In the genomic region with DNA sequence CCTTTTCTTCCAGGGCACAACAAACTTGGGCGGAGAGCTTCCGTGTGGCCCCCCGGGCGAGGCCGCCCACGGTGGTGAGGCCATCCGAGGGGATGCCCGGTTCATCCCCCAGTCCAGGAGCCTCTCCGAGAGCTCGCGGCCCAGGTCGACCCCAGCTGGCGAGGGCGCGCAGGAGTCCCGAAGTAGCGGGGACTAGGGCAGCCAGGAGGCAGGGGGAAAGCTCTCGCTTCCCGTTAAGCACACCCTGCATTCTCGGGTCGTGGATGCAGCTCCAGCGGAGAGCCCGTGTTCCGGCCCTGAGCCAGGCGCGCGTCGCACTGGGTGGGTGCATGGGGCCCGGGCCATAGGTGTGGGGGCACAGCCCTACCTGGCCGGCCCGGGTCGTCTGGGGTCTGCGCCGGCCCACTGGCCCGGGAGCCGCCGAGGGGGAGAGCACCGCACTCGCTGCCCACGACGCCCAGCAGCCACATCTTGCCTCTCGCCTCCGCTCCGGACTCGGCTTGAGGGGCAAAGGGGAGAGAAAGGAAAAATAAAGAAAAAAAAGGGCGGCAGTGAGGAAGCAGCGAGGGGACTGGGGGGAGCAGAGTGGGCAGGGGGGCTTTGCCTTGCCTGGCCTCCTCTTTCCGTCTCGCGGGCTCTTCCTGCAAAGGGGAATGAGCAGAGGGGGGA, we compare ENCODE assay signal across 10 cellular contexts. TPM values are rescaled to one million over a fixed set of nuclear protein-coding genes. Genes with fewer than 3 reads are reported as not detected.
DNase-seq lines count a peak whose midpoint lies in the region; ATAC-seq, FAIRE-seq and TF ChIP-seq lines count a peak whose summit lies in the region.
"Had no signal": no experiment of that assay in that cellular context is flagged by ENCODE, and none has a peak within 500 bp of the region (broad histone marks: within the 10 kb centered on the region; RNA-seq: fewer than 3 reads in every experiment).

No MANE protein-coding gene starts in this region.

- peak; percentile 18 for DNase-seq in activated CD4-positive, alpha-beta memory T cell treated with anti-CD3 and anti-CD28 coated beads for 36 hours
- no peak for DNase-seq in activated CD4-positive, alpha-beta memory T cell treated with anti-CD3 and anti-CD28 coated beads, Interleukin-2, amount 10 ng/mL, durations not matched to agents 7 days and 5 days
- DNase-seq in GM12878 (ENCODE audit: low read depth, low spot score) = no peak
- DNase-seq in mesendoderm = peak; percentile 35
- DNase-seq in upper lobe of left lung = peak; percentile 25 to 85
- DNase-seq in middle frontal gyrus (ENCODE audit: extremely low spot score, low spot score) = no peak
- DNase-seq in NCI-H1694 (lab: John Stamatoyannopoulos, UW) = no peak
- DNase-seq: DND-41, NCI-H2107 had no signal

- no peak overlapping the region for H2AFZ ChIP-seq in GM12878 (ENCODE audit: control insufficient read depth, low read depth, low read length)

- TF ChIP-seq POLR2A in GM12878 (IDR thresholded peaks at IDR 0.05; ENCODE audit: low read depth, low read length) (no peak), upper lobe of left lung (IDR thresholded peaks at IDR 0.05) (no peak)

- no peak overlapping the region for H2BK15ac ChIP-seq in mesendoderm (replicated peaks; ENCODE audit: low read depth)

- no TSS peak for BruUV-seq in GM12878 (replicated peaks; lab: Mats Ljungman, UMichigan)

- no peak overlapping the region for H2AK5ac ChIP-seq in mesendoderm (ENCODE audit: low read length)

- TF ChIP-seq EP300 in GM12878 (IDR thresholded peaks at IDR 0.05; ENCODE audit: borderline replicate concordance in 1 of 2, control insufficient read depth in 1 of 2, low read depth in 2 of 2, low read length in 2 of 2) = no peak
- no peak for TF ChIP-seq EP300 in upper lobe of left lung (IDR thresholded peaks at IDR 0.05)

- H3K56ac ChIP-seq in mesendoderm (ENCODE audit: low read length) = peak overlapping the region; percentile 44

- H3K36me3 ChIP-seq in GM12878 (ENCODE audit: control insufficient read depth in 2 of 2, insufficient read depth in 2 of 2, low read length in 1 of 2) (no peaks in the 10 kb centered on the region), mesendoderm (ENCODE audit: control insufficient read depth, insufficient read depth, low read length) (no peaks in the 10 kb centered on the region), upper lobe of left lung (no peaks in the 10 kb centered on the region)

- RAD21 ChIA-PET in GM12878 (lab: Charles Lee; ENCODE audit: unreplicated experiment) = no interaction called here

- H3K27ac Mint-ChIP-seq in activated CD4-positive, alpha-beta memory T cell treated with anti-CD3 and anti-CD28 coated beads for 36 hours = no peak overlapping the region
- no peak overlapping the region for H3K27ac Mint-ChIP-seq in activated CD4-positive, alpha-beta memory T cell treated with anti-CD3 and anti-CD28 coated beads, Interleukin-2, amount 10 ng/mL, durations not matched to agents 7 days and 5 days

- TF ChIP-seq CTCF in GM12878 (IDR thresholded peaks at IDR 0.05 in 2 of 3, conservative IDR thresholded peaks at IDR 0.05 in 1 of 3; ENCODE audit: control insufficient read depth in 2 of 3, extremely low read depth in 1 of 3, insufficient read depth in 1 of 3, low read depth in 3 of 3, low read length in 3 of 3) = no peak
- TF ChIP-seq CTCF in upper lobe of left lung (IDR thresholded peaks at IDR 0.05) = no peak

- SMC1A ChIA-PET in GM12878 (lab: Charles Lee; ENCODE audit: uncharacterized antibody, unreplicated experiment) = no interaction called here

- H3K4me3 Mint-ChIP-seq in activated CD4-positive, alpha-beta memory T cell treated with anti-CD3 and anti-CD28 coated beads for 36 hours = peak overlapping the region; percentile 10
- H3K4me3 Mint-ChIP-seq in activated CD4-positive, alpha-beta memory T cell treated with anti-CD3 and anti-CD28 coated beads, Interleukin-2, amount 10 ng/mL, durations not matched to agents 7 days and 5 days = no peak overlapping the region

- ATAC-seq in GM12878 (no peak; the same call in 2 of the 3 replicates), upper lobe of left lung (ENCODE audit: low FRiP score in 2 of 2) (peak; percentile 46 to 61), HG03565 (IDR thresholded peaks at IDR 0.05; ENCODE audit: unreplicated experiment) (no peak)

- no peak overlapping the region for H2BK5ac ChIP-seq in mesendoderm (ENCODE audit: low read length)

- H3K18ac ChIP-seq in mesendoderm (ENCODE audit: low read length) = peak overlapping the region; percentile 19

- no peaks in the 10 kb centered on the region for H3K79me1 ChIP-seq in mesendoderm (ENCODE audit: low read length)

- H2BK120ac ChIP-seq in mesendoderm (ENCODE audit: low read depth, low read length) = no peak overlapping the region

- H4K5ac ChIP-seq in mesendoderm (ENCODE audit: low read length) = no peak overlapping the region

- no peak overlapping the region for H3K23ac ChIP-seq in mesendoderm (ENCODE audit: low read length)

- no peak overlapping the region for H4K8ac ChIP-seq in mesendoderm (ENCODE audit: low read depth, low read length)

- H3K4me1 Mint-ChIP-seq in activated CD4-positive, alpha-beta memory T cell treated with anti-CD3 and anti-CD28 coated beads for 36 hours (ENCODE audit: low read depth) = peaks cover 36% of the 10 kb centered on the region
- H3K4me1 Mint-ChIP-seq in activated CD4-positive, alpha-beta memory T cell treated with anti-CD3 and anti-CD28 coated beads, Interleukin-2, amount 10 ng/mL, durations not matched to agents 7 days and 5 days = peaks cover 33% of the 10 kb centered on the region

- CTCF ChIA-PET in activated CD4-positive, alpha-beta memory T cell treated with anti-CD3 and anti-CD28 coated beads for 36 hours (lab: Charles Lee) = no interaction called here
- CTCF ChIA-PET in activated CD4-positive, alpha-beta memory T cell treated with anti-CD3 and anti-CD28 coated beads, Interleukin-2, amount 10 ng/mL, durations not matched to agents 7 days and 5 days (lab: Charles Lee) = interaction anchor here (0.6 kb wide), 1 partner anchor 201 kb away, joined by 3 read pairs; no protein-coding TSS in a partner anchor
- CTCF ChIA-PET in GM12878 (lab: Yijun Ruan, JAX) = no interaction called here

- in situ Hi-C loops in GM12878 (cut with MboI) = no loop called here

- no peaks in the 10 kb centered on the region for H3K4me1 ChIP-seq in GM12878 (ENCODE audit: control insufficient read depth, insufficient read depth, low read length)
- peaks cover 2% of the 10 kb centered on the region for H3K4me1 ChIP-seq in mesendoderm (ENCODE audit: control insufficient read depth, low read depth, low read length)
- peaks cover 34 to 46% (median 41%) of the 10 kb centered on the region in 4 donors for H3K4me1 ChIP-seq in upper lobe of left lung

- H3K4me2 ChIP-seq in GM12878 (ENCODE audit: control insufficient read depth, insufficient read depth) (0 out of 2 replicates have a peak overlapping the region, but pooled peaks have one; percentile 23), mesendoderm (ENCODE audit: low read length) (peak overlapping the region; percentile 21)

- H3K9me3 ChIP-seq in GM12878 (replicated peaks; ENCODE audit: control insufficient read depth, insufficient read depth, low read length) (no peaks in the 10 kb centered on the region), upper lobe of left lung (no peaks in the 10 kb centered on the region)

- H4K20me1 ChIP-seq in GM12878 (ENCODE audit: control insufficient read depth, insufficient read depth) = no peaks in the 10 kb centered on the region

- H3K27ac ChIP-seq in GM12878 (ENCODE audit: control insufficient read depth, insufficient read depth) (no peak overlapping the region), mesendoderm (ENCODE audit: low read depth, low read length) (no peak overlapping the region), upper lobe of left lung (no peak overlapping the region)

- WGBS in GM12878 (ENCODE audit: insufficient coverage, insufficient replicate concordance, low lambda C conversion rate, missing lambda C conversion rate) = 2% methylated on average over 41 of the region's 50 CpGs
- no CpG with 5 or more reads among the region's 50 CpGs for WGBS in mesendoderm (ENCODE audit: extremely low coverage, insufficient coverage, low lambda C conversion rate)
- WGBS in upper lobe of left lung, 2 donors = 2 to 3% methylated on average over 27 to 33 of the region's 50 CpGs

- H3K27me3 Mint-ChIP-seq in activated CD4-positive, alpha-beta memory T cell treated with anti-CD3 and anti-CD28 coated beads for 36 hours = peaks cover 51% of the 10 kb centered on the region
- H3K27me3 Mint-ChIP-seq in activated CD4-positive, alpha-beta memory T cell treated with anti-CD3 and anti-CD28 coated beads, Interleukin-2, amount 10 ng/mL, durations not matched to agents 7 days and 5 days = peaks cover 49% of the 10 kb centered on the region

- TF ChIP-seq RAD21 in GM12878 (IDR thresholded peaks at IDR 0.05; ENCODE audit: insufficient read depth, low read depth, low read length) = no peak

- intact Hi-C loops in activated CD4-positive, alpha-beta memory T cell treated with anti-CD3 and anti-CD28 coated beads for 36 hours (cut with micrococcal nuclease) = loop anchor here (5.0 kb wide), 1 partner anchor 105 kb away; no protein-coding TSS in a partner anchor
- intact Hi-C loops in GM12878 (cut with micrococcal nuclease; ENCODE audit: unreplicated experiment) = no loop called here

- no peak for FAIRE-seq in GM12878 (lab: Jason Lieb, UNC)

- H3K4ac ChIP-seq in mesendoderm (ENCODE audit: low read depth, low read length) = no peak overlapping the region

- H3K9me3 Mint-ChIP-seq in activated CD4-positive, alpha-beta memory T cell treated with anti-CD3 and anti-CD28 coated beads for 36 hours = no peaks in the 10 kb centered on the region
- no peaks in the 10 kb centered on the region for H3K9me3 Mint-ChIP-seq in activated CD4-positive, alpha-beta memory T cell treated with anti-CD3 and anti-CD28 coated beads, Interleukin-2, amount 10 ng/mL, durations not matched to agents 7 days and 5 days

- H3K4me3 ChIP-seq in GM12878 (no peak overlapping the region), mesendoderm (ENCODE audit: low read length) (peak overlapping the region; percentile 17), upper lobe of left lung (peak overlapping the region; percentile 21 to 52 (median 44))

- H3K79me2 ChIP-seq in GM12878 (ENCODE audit: control insufficient read depth, insufficient read depth, low read length) (no peaks in the 10 kb centered on the region), mesendoderm (ENCODE audit: control insufficient read depth, insufficient read depth, low read length) (no peaks in the 10 kb centered on the region)

- peaks cover 1% of the 10 kb centered on the region for H3K36me3 Mint-ChIP-seq in activated CD4-positive, alpha-beta memory T cell treated with anti-CD3 and anti-CD28 coated beads for 36 hours
- no peaks in the 10 kb centered on the region for H3K36me3 Mint-ChIP-seq in activated CD4-positive, alpha-beta memory T cell treated with anti-CD3 and anti-CD28 coated beads, Interleukin-2, amount 10 ng/mL, durations not matched to agents 7 days and 5 days (ENCODE audit: low read depth)

- H3K9ac ChIP-seq in GM12878 (ENCODE audit: control insufficient read depth, insufficient read depth, low read length) (no peak overlapping the region), mesendoderm (ENCODE audit: low read length) (peak overlapping the region; percentile 41)

- H3K27me3 ChIP-seq in GM12878 (replicated peaks in 1 of 2; ENCODE audit: control insufficient read depth in 2 of 2, insufficient read depth in 2 of 2, low read length in 1 of 2) = peaks cover 22 to 54% of the 10 kb centered on the region in 2 experiments
- H3K27me3 ChIP-seq in mesendoderm (ENCODE audit: insufficient read depth, low read length, poor library complexity) = peaks cover 39% of the 10 kb centered on the region
- H3K27me3 ChIP-seq in upper lobe of left lung = peaks cover 1 to 56% (median 37%) of the 10 kb centered on the region in 4 donors

- POLR2A ChIA-PET in activated CD4-positive, alpha-beta memory T cell treated with anti-CD3 and anti-CD28 coated beads for 36 hours (lab: Charles Lee) = no interaction called here
- POLR2A ChIA-PET in activated CD4-positive, alpha-beta memory T cell treated with anti-CD3 and anti-CD28 coated beads, Interleukin-2, amount 10 ng/mL, durations not matched to agents 7 days and 5 days (lab: Charles Lee) = no interaction called here
- POLR2A ChIA-PET in GM12878 (lab: Charles Lee) = interaction anchor here (0.6 kb wide), 1 partner anchor 882 kb away, joined by 7 read pairs; no protein-coding TSS in a partner anchor

RNA-seq across cellular contexts. Expression of a gene that starts 1.8 kb away (rescaled TPM):
- total RNA-seq in activated CD4-positive, alpha-beta memory T cell treated with anti-CD3 and anti-CD28 coated beads for 36 hours = 10 to 100 TPM; 73.7 to 74.3 TPM
- 10 to 100 TPM; 69.0 to 70.7 TPM for total RNA-seq in activated CD4-positive, alpha-beta memory T cell treated with anti-CD3 and anti-CD28 coated beads, Interleukin-2, amount 10 ng/mL, durations not matched to agents 7 days and 5 days
- 42.0 and 50.1 TPM in 2 replicates for total RNA-seq in GM12878 (2013; cell fraction: nucleolus; rRNA removed)
- total RNA-seq in GM12878 (2014; rRNA removed) = 70.0 TPM in 2 replicates
- 46.7 and 51.3 TPM in 2 replicates for total RNA-seq in GM12878 (2014; rRNA removed; fragmentation: Illumina TruSeq; extraction: Trizol)
- total RNA-seq in GM12878 (2021) = 72.2 and 76.1 TPM in 2 replicates
- polyA plus RNA-seq in GM12878 (2011; ENCODE audit: low read depth) = 28.7 TPM
- 35.3 and 49.4 TPM in 2 replicates for polyA plus RNA-seq in GM12878 (2011; rRNA removed)
- polyA plus RNA-seq in GM12878 (2011; cell fraction: cytosol; rRNA removed) = 62.9 and 63.9 TPM in 2 replicates
- 86.1 and 91.3 TPM in 2 replicates for polyA plus RNA-seq in GM12878 (2011; cell fraction: nucleus; rRNA removed)
- 47.8 and 79.5 TPM in 2 replicates for polyA plus RNA-seq in GM12878 (2012)
- 50.0 and 75.3 TPM in 2 replicates for polyA plus RNA-seq in GM12878 (2014; fragmentation: Illumina TruSeq; extraction: Trizol)
- 10 to 100 TPM in 1 of 2 experiments, 1 to 10 TPM in 1; 4.6 to 13.6 TPM for polyA plus RNA-seq in GM12878 (2014; fragmentation: Nextera tagmentation; extraction: Ambion mirVana)
- 84.1 and 84.7 TPM in 2 replicates for polyA plus RNA-seq in GM12878 (2014; rRNA removed)
- 10 to 100 TPM; 51.2 to 56.1 TPM for polyA plus RNA-seq in GM12878 (2016; fragmentation: Nextera tagmentation; extraction: Ambion mirVana)
- 30.3 and 33.9 TPM in 2 replicates for polyA minus RNA-seq in GM12878 (2011; rRNA and poly(A)+ RNA removed)
- polyA minus RNA-seq in GM12878 (2011; cell fraction: cytosol; rRNA and poly(A)+ RNA removed) = 13.8 and 14.7 TPM in 2 replicates
- 9.9 and 17.9 TPM in 2 replicates for polyA minus RNA-seq in GM12878 (2011; cell fraction: nucleus; rRNA and poly(A)+ RNA removed)
- polyA plus RNA-seq in mesendoderm (2013, experiment 1 of 2) = 97.6 TPM
- 97.1 TPM for polyA plus RNA-seq in mesendoderm (2013, experiment 2 of 2)
- total RNA-seq in upper lobe of left lung = 100 to 1,000 TPM in 2 of 6 donors, 10 to 100 TPM in 4; 77.7 to 114 (median 91.1) TPM

RNA-seq across cellular contexts. Expression of a gene that starts 51.8 kb away (rescaled TPM):
- total RNA-seq in activated CD4-positive, alpha-beta memory T cell treated with anti-CD3 and anti-CD28 coated beads for 36 hours = 10 to 100 TPM; 35.7 to 37.0 TPM
- total RNA-seq in activated CD4-positive, alpha-beta memory T cell treated with anti-CD3 and anti-CD28 coated beads, Interleukin-2, amount 10 ng/mL, durations not matched to agents 7 days and 5 days = 10 to 100 TPM; 21.4 to 22.9 TPM
- 20.4 and 28.8 TPM in 2 replicates for total RNA-seq in GM12878 (2013; cell fraction: nucleolus; rRNA removed)
- 45.4 and 53.0 TPM in 2 replicates for total RNA-seq in GM12878 (2014; rRNA removed)
- total RNA-seq in GM12878 (2014; rRNA removed; fragmentation: Illumina TruSeq; extraction: Trizol) = 32.2 and 33.4 TPM in 2 replicates
- total RNA-seq in GM12878 (2021) = 46.9 and 49.4 TPM in 2 replicates
- polyA plus RNA-seq in GM12878 (2011; ENCODE audit: low read depth) = 18.4 TPM
- 26.3 and 39.0 TPM in 2 replicates for polyA plus RNA-seq in GM12878 (2011; rRNA removed)
- polyA plus RNA-seq in GM12878 (2011; cell fraction: cytosol; rRNA removed) = 63.6 and 72.7 TPM in 2 replicates
- 45.5 and 49.4 TPM in 2 replicates for polyA plus RNA-seq in GM12878 (2011; cell fraction: nucleus; rRNA removed)
- polyA plus RNA-seq in GM12878 (2012) = 24.3 and 28.9 TPM in 2 replicates
- polyA plus RNA-seq in GM12878 (2014; fragmentation: Illumina TruSeq; extraction: Trizol) = 21.7 and 31.5 TPM in 2 replicates
- polyA plus RNA-seq in GM12878 (2014; fragmentation: Nextera tagmentation; extraction: Ambion mirVana) = 10 to 100 TPM; 20.6 to 29.0 TPM
- polyA plus RNA-seq in GM12878 (2014; rRNA removed) = 43.5 and 43.6 TPM in 2 replicates
- 10 to 100 TPM; 73.1 to 90.4 TPM for polyA plus RNA-seq in GM12878 (2016; fragmentation: Nextera tagmentation; extraction: Ambion mirVana)
- 35.2 and 48.1 TPM in 2 replicates for polyA minus RNA-seq in GM12878 (2011; rRNA and poly(A)+ RNA removed)
- polyA minus RNA-seq in GM12878 (2011; cell fraction: cytosol; rRNA and poly(A)+ RNA removed) = 22.9 and 25.1 TPM in 2 replicates
- 17.5 and 21.1 TPM in 2 replicates for polyA minus RNA-seq in GM12878 (2011; cell fraction: nucleus; rRNA and poly(A)+ RNA removed)
- 56.6 TPM for polyA plus RNA-seq in mesendoderm (2013, experiment 1 of 2)
- polyA plus RNA-seq in mesendoderm (2013, experiment 2 of 2) = 53.9 TPM
- 10 to 100 TPM; 27.0 to 43.7 (median 39.3) TPM for total RNA-seq in upper lobe of left lung

Comparison
In these comparisons a context has a peak if more than half of its experiments do, and no peak if none do; other contexts are left out.
1. DNase-seq: peak in activated CD4-positive, alpha-beta memory T cell treated with anti-CD3 and anti-CD28 coated beads for 36 hours (single experiment), mesendoderm (single experiment) and upper lobe of left lung (2 of 2); none in activated CD4-positive, alpha-beta memory T cell treated with anti-CD3 and anti-CD28 coated beads, Interleukin-2, amount 10 ng/mL, durations not matched to agents 7 days and 5 days (single experiment), GM12878 (single experiment), middle frontal gyrus (single experiment) and NCI-H1694 (single experiment).
2. ATAC-seq: peak in upper lobe of left lung (2 of 2); none in GM12878 (single experiment) and HG03565 (single experiment).